Comparison of ENCODE assay signal across 9 cellular contexts in genomic region chr21:29949991-29950390, GRCh38. TPM values are rescaled to one million over a fixed set of nuclear protein-coding genes. Genes with fewer than 3 reads are reported as not detected.
"Had no signal": no experiment of that assay in that cellular context is flagged by ENCODE, and none has a peak within 500 bp of the region (broad histone marks: within the 10 kb centered on the region; RNA-seq: fewer than 3 reads in every experiment).

No MANE protein-coding gene starts in this region.

- FAIRE-seq: HTR-8/SVneo had no signal

- H3K27ac ChIP-seq: HL-60, KMS-11 had no signal

- H3K9ac ChIP-seq: KMS-11 had no signal

- DNase-seq: IMR-90, KBM-7, KG1 had no signal

- H3K4me2 ChIP-seq: KMS-11 had no signal

RNA-seq across cellular contexts. Expression of gene GRIK1, which starts 10.2 kb away (rescaled TPM):
- total RNA-seq: HT-29, HT1080, IMR-90 had no signal
- polyA plus RNA-seq: IgD-negative memory B cell, IMR-90 had no signal
